ENCODE assay signal across 1 cellular context in genomic region chr17:82201498-82201910, GRCh38.
TF ChIP-seq lines count a peak whose summit lies in the region.

No MANE protein-coding gene starts in this region.

TF ChIP-seq in K562, 482 proteins besides CTCF, POLR2A, EP300 and RAD21 (continued from another document):
- TF ChIP-seq ATF6 (CRISPR knock-in tag; IDR thresholded peaks at IDR 0.05): no peak
- TF ChIP-seq ZNF655 (CRISPR knock-in tag; IDR thresholded peaks at IDR 0.05): no peak
- no peak for TF ChIP-seq IRF1 (CRISPR knock-in tag; IDR thresholded peaks at IDR 0.05; ENCODE audit: borderline replicate concordance)
- no peak for TF ChIP-seq THAP7 (CRISPR knock-in tag; IDR thresholded peaks at IDR 0.05)
- TF ChIP-seq CTBP1 (IDR thresholded peaks at IDR 0.05; ENCODE audit: borderline replicate concordance): no peak
- no peak for TF ChIP-seq ZSCAN32 (CRISPR knock-in tag; IDR thresholded peaks at IDR 0.05)
- TF ChIP-seq ZBTB17 (CRISPR knock-in tag; IDR thresholded peaks at IDR 0.05): no peak
- TF ChIP-seq FOXP1 (CRISPR knock-in tag; IDR thresholded peaks at IDR 0.05): no peak
- TF ChIP-seq BRD9 (IDR thresholded peaks at IDR 0.05; ENCODE audit: low read depth, partially characterized antibody): no peak
- TF ChIP-seq MTA3 (IDR thresholded peaks at IDR 0.05; ENCODE audit: borderline replicate concordance): no peak
- TF ChIP-seq WHSC1 (IDR thresholded peaks at IDR 0.05; ENCODE audit: low read length): peak; percentile 93
- no peak for TF ChIP-seq PHF21A (IDR thresholded peaks at IDR 0.05; ENCODE audit: borderline replicate concordance, low read depth)
- TF ChIP-seq HINFP (tag; conservative IDR thresholded peaks at IDR 0.05; ENCODE audit: low read depth): no peak
- TF ChIP-seq MAFF (IDR thresholded peaks at IDR 0.05; ENCODE audit: low read length): no peak
- TF ChIP-seq POLR3G (IDR thresholded peaks at IDR 0.05; ENCODE audit: extremely low read depth, insufficient read length, insufficient replicate concordance): no peak
- TF ChIP-seq RBM17 (IDR thresholded peaks at IDR 0.05; ENCODE audit: borderline replicate concordance, low read depth, low read length): no peak
- TF ChIP-seq MITF (IDR thresholded peaks at IDR 0.05): no peak
- TF ChIP-seq ZNF165 (CRISPR knock-in tag; IDR thresholded peaks at IDR 0.05; ENCODE audit: borderline replicate concordance): no peak
- no peak for TF ChIP-seq SP2 (IDR thresholded peaks at IDR 0.05; ENCODE audit: extremely low read depth, low read depth, low read length, poor library complexity, severe bottlenecking)
- TF ChIP-seq ZNF445 (CRISPR knock-in tag; IDR thresholded peaks at IDR 0.05; ENCODE audit: low read depth): no peak
- TF ChIP-seq RBFOX2 (IDR thresholded peaks at IDR 0.05; ENCODE audit: low read depth, low read length): 0 out of 2 replicates have a peak, but pooled peaks have one; percentile 24
- TF ChIP-seq NFIC (IDR thresholded peaks at IDR 0.05): no peak
- no peak for TF ChIP-seq CCNT2 (IDR thresholded peaks at IDR 0.05; ENCODE audit: borderline replicate concordance, extremely low read depth, insufficient read length, low read depth, low read length)
- no peak for TF ChIP-seq PRDM10 (IDR thresholded peaks at IDR 0.05; ENCODE audit: partially characterized antibody)
- 0 out of 4 replicates have a peak, but pooled peaks of 1 of the 2 experiments have one; percentile 1 for TF ChIP-seq MAZ (CRISPR knock-in tag; conservative IDR thresholded peaks at IDR 0.05 in 1 of 2, IDR thresholded peaks at IDR 0.05 in 1 of 2)
- TF ChIP-seq ZFP30 (CRISPR knock-in tag; IDR thresholded peaks at IDR 0.05; ENCODE audit: borderline replicate concordance): no peak
